In the genomic region with DNA sequence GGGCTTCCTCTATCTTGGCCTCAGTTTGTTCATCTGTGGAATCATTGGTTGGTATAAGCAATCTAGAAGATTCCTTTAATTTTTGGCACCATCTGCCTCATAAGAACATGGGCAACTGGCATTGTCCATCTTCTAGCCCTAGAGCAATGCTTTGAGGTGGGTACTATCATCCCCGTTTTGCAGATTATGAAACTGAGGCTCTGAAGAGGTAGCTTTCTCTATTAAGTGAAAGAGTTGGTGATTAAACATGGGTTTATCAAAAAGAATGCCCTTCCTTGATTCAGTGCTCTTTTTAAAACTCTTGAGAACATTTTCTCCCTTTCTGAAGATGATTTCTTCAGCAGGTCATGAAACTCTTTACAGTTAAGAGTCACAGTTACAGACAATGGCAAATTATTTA, we compare ENCODE assay signal across 33 cellular contexts.
"Had no signal": no experiment of that assay in that cellular context is flagged by ENCODE, and none has a peak within 500 bp of the region (broad histone marks: within the 10 kb centered on the region; RNA-seq: fewer than 3 reads in every experiment).

No MANE protein-coding gene starts in this region.

- DNase-seq: Karpas-422, Kasumi-1, MG63, MM.1S, MV-4-11, NCI-H1048, NCI-H1092, NCI-H1092 treated with DMSO at 0.1 percent for 48 hours, NCI-H1105, NCI-H1105 treated with DMSO at 0.1 percent for 48 hours, NCI-H1417, NCI-H1417 treated with DMSO at 0.1 percent for 48 hours, NCI-H1436, NCI-H1436 treated with DMSO at 0.1 percent for 48 hours, NCI-H1694, NCI-H1694 treated with DMSO at 0.1 percent for 48 hours, NCI-H187, NCI-H187 treated with DMSO at 0.1 percent for 48 hours, NCI-H1930, NCI-H2029, NCI-H2029 treated with DMSO at 0.1 percent for 48 hours, NCI-H2081, NCI-H2081 treated with DMSO at 0.1 percent for 48 hours, NCI-H2107, NCI-H2171, NCI-H2227 treated with DMSO at 0.1 percent for 48 hours, NCI-H226, NCI-H345, NCI-H446, NCI-H446 treated with DMSO at 0.1 percent for 48 hours, NCI-H510A, NCI-H510A treated with DMSO at 0.1 percent for 48 hours, NCI-H524 had no signal

- H3K4me3 ChIP-seq: MG63 had no signal

- H3K36me3 ChIP-seq: MG63 had no signal

- H3K9me3 ChIP-seq: MG63 had no signal

- H3K27me3 ChIP-seq: MG63 had no signal
